1 cellular context compared by ENCODE assay signal in genomic region chr11:73333626-73334199, GRCh38.
TF ChIP-seq lines count a peak whose summit lies in the region.

No MANE protein-coding gene starts in this region.

TF ChIP-seq in HEK293T, 16 proteins besides CTCF, POLR2A, EP300 and RAD21 (continued from another document):
- no peak for TF ChIP-seq BHLHE40 (IDR thresholded peaks at IDR 0.05; ENCODE audit: borderline replicate concordance)
- no peak for TF ChIP-seq ARNT (IDR thresholded peaks at IDR 0.05)
